Comparison of ENCODE assay signal across 20 cellular contexts in the genomic region with DNA sequence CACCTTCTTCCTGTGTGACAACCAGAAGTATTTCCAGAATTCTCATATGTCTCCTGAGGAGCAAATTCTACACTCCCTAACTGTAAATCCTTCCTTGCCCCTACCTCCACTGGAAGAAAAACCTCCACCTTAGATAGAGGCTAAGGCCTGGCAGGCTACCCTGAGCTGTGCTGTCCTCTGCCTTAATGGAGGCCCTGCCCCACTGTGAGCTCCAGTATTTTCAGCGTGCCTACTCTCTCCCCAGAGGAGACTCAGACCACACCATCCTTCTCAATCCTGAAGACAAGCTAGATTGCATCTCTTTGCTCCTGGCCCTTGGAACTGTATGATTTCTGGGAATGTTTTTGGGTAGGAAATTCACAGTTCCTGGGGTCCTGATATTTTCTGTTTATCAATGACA.
"Had no signal": no experiment of that assay in that cellular context is flagged by ENCODE, and none has a peak within 500 bp of the region (broad histone marks: within the 10 kb centered on the region; RNA-seq: fewer than 3 reads in every experiment).

No MANE protein-coding gene starts in this region.

- H3K9me3 Mint-ChIP-seq: memory B cell, mesothelial cell of epicardium had no signal

- H3K36me3 Mint-ChIP-seq: immature natural killer cell, memory B cell, mesothelial cell of epicardium had no signal

- H3K4me1 Mint-ChIP-seq: immature natural killer cell, memory B cell, mesothelial cell of epicardium had no signal

- ATAC-seq: left cardiac atrium, left colon, left lobe of liver, left lung, left ventricle myocardium superior, lower lobe of right lung, mucosa of descending colon had no signal

- H3K27ac Mint-ChIP-seq: immature natural killer cell, memory B cell, mesothelial cell of epicardium had no signal

- H3K4me3 Mint-ChIP-seq: immature natural killer cell, memory B cell, mesothelial cell of epicardium had no signal

- DNase-seq: hippocampal formation, hypothalamus, immature natural killer cell, islet precursor cell, kidney, kidney glomerular epithelial cell, left cardiac atrium, left colon, left ventricle myocardium inferior, left ventricle myocardium superior, lower lobe of right lung, mammary epithelial cell, mesenchymal stem cell, mesendoderm, midbrain, mucosa of descending colon had no signal
